In genomic region chr22:43481528-43482309, GRCh38 we compare ENCODE assay signal across 8 cellular contexts.
DNase-seq lines count a peak whose midpoint lies in the region; ATAC-seq and TF ChIP-seq lines count a peak whose summit lies in the region.

No MANE protein-coding gene starts in this region.

- intact Hi-C loops in activated CD4-positive, alpha-beta T cell treated with anti-CD3 and anti-CD28 coated beads for 36 hours (cut with DNase I, micrococcal nuclease) = loop anchor here in 1 of 2 experiments (1.0 kb wide), 1 partner anchor 93 kb away; no protein-coding TSS in a partner anchor
- intact Hi-C loops in testis (cut with DNase I; ENCODE audit: low total_unique reads) = no loop called here

- no peaks in the 10 kb centered on the region for H3K36me3 Mint-ChIP-seq in activated CD4-positive, alpha-beta T cell treated with anti-CD3 and anti-CD28 coated beads for 36 hours (ENCODE audit: low read depth)
- no peaks in the 10 kb centered on the region for H3K36me3 Mint-ChIP-seq in stimulated activated memory B cell treated with anti-CD40 and anti-IgM and Interleukin-4, amounts not matched to agents 10 μg/mL and 1 μg/mL and 100 μg/mL, for 72 hours

- peak overlapping the region; percentile 57 for H3K27ac Mint-ChIP-seq in activated CD4-positive, alpha-beta T cell treated with anti-CD3 and anti-CD28 coated beads for 36 hours
- peak overlapping the region; percentile 71 for H3K27ac Mint-ChIP-seq in stimulated activated memory B cell treated with anti-CD40 and anti-IgM and Interleukin-4, amounts not matched to agents 10 μg/mL and 1 μg/mL and 100 μg/mL, for 72 hours

- no peaks in the 10 kb centered on the region for H3K36me3 ChIP-seq in testis (ENCODE audit: low read depth, missing control alignments)

- peak; percentile 47 for DNase-seq in activated CD4-positive, alpha-beta T cell treated with anti-CD3 and anti-CD28 coated beads for 36 hours
- no peak for DNase-seq in activated CD4-positive, alpha-beta T cell treated with anti-CD3 and anti-CD28 coated beads, Interleukin-2, amount 50 U/mL, for 4 hours
- DNase-seq in NCI-H1105 (lab: John Stamatoyannopoulos, UW) (peak; percentile 32), cerebellum (ENCODE audit: low spot score) (peak; percentile 13), testis (no peak)

- H3K4me1 ChIP-seq in testis = peaks cover 11% of the 10 kb centered on the region

- peak; percentile 74 for ATAC-seq in activated CD4-positive, alpha-beta T cell treated with anti-CD3 and anti-CD28 coated beads for 36 hours
- ATAC-seq in stimulated activated memory B cell treated with anti-CD40 and anti-IgM and Interleukin-4, amounts not matched to agents 10 μg/mL and 1 μg/mL and 100 μg/mL, for 72 hours = no peak
- ATAC-seq in HG03571 (IDR thresholded peaks at IDR 0.05; ENCODE audit: unreplicated experiment) = no peak
- ATAC-seq in HG02588 (IDR thresholded peaks at IDR 0.05; ENCODE audit: unreplicated experiment) = no peak

- 41 to 56% methylated on average over 18 of the region's 18 CpGs for WGBS in testis, 2 donors

- H3K9me3 ChIP-seq in testis = no peaks in the 10 kb centered on the region

- H3K27me3 ChIP-seq in testis = no peaks in the 10 kb centered on the region

- no peak for TF ChIP-seq CTCF in testis (IDR thresholded peaks at IDR 0.05)

- H3K27ac ChIP-seq in testis = no peak overlapping the region

- peaks cover under 1% of the 10 kb centered on the region for H3K27me3 Mint-ChIP-seq in activated CD4-positive, alpha-beta T cell treated with anti-CD3 and anti-CD28 coated beads for 36 hours
- peaks cover 1% of the 10 kb centered on the region for H3K27me3 Mint-ChIP-seq in stimulated activated memory B cell treated with anti-CD40 and anti-IgM and Interleukin-4, amounts not matched to agents 10 μg/mL and 1 μg/mL and 100 μg/mL, for 72 hours

- no peak for TF ChIP-seq POLR2A in testis (IDR thresholded peaks at IDR 0.05)

- peaks cover 14% of the 10 kb centered on the region for H3K4me1 Mint-ChIP-seq in activated CD4-positive, alpha-beta T cell treated with anti-CD3 and anti-CD28 coated beads for 36 hours
- H3K4me1 Mint-ChIP-seq in stimulated activated memory B cell treated with anti-CD40 and anti-IgM and Interleukin-4, amounts not matched to agents 10 μg/mL and 1 μg/mL and 100 μg/mL, for 72 hours = peaks cover 20% of the 10 kb centered on the region

- no peaks in the 10 kb centered on the region for H3K9me3 Mint-ChIP-seq in activated CD4-positive, alpha-beta T cell treated with anti-CD3 and anti-CD28 coated beads for 36 hours (ENCODE audit: low read depth)
- no peaks in the 10 kb centered on the region for H3K9me3 Mint-ChIP-seq in stimulated activated memory B cell treated with anti-CD40 and anti-IgM and Interleukin-4, amounts not matched to agents 10 μg/mL and 1 μg/mL and 100 μg/mL, for 72 hours

- H3K4me3 ChIP-seq in testis = no peak overlapping the region

- POLR2A ChIA-PET in activated CD4-positive, alpha-beta T cell treated with anti-CD3 and anti-CD28 coated beads for 36 hours (lab: Charles Lee) = no interaction called here

- peak overlapping the region; percentile 32 for H3K4me3 Mint-ChIP-seq in activated CD4-positive, alpha-beta T cell treated with anti-CD3 and anti-CD28 coated beads for 36 hours
- peak overlapping the region; percentile 62 for H3K4me3 Mint-ChIP-seq in stimulated activated memory B cell treated with anti-CD40 and anti-IgM and Interleukin-4, amounts not matched to agents 10 μg/mL and 1 μg/mL and 100 μg/mL, for 72 hours

- CTCF ChIA-PET in activated CD4-positive, alpha-beta T cell treated with anti-CD3 and anti-CD28 coated beads for 36 hours (lab: Charles Lee) = interaction anchor here (0.6 kb wide), 1 partner anchor 122 kb away, joined by 3 read pairs; no protein-coding TSS in a partner anchor

Comparison
In these comparisons a context has a peak if more than half of its experiments do, and no peak if none do; other contexts are left out.
1. DNase-seq: peak in activated CD4-positive, alpha-beta T cell treated with anti-CD3 and anti-CD28 coated beads for 36 hours (single experiment), NCI-H1105 (single experiment) and cerebellum (single experiment); none in activated CD4-positive, alpha-beta T cell treated with anti-CD3 and anti-CD28 coated beads, Interleukin-2, amount 50 U/mL, for 4 hours (0 of 2) and testis (single experiment).